In genomic region chr7:1121476-1121875, GRCh38 we compare ENCODE assay signal across 29 cellular contexts. TPM values are rescaled to one million over a fixed set of nuclear protein-coding genes. Genes with fewer than 3 reads are reported as not detected.
"Had no signal": no experiment of that assay in that cellular context is flagged by ENCODE, and none has a peak within 500 bp of the region (broad histone marks: within the 10 kb centered on the region; RNA-seq: fewer than 3 reads in every experiment).

No MANE protein-coding gene starts in this region.

- H3K9me3 Mint-ChIP-seq: activated naive CD4-positive, alpha-beta T cell treated with anti-CD3 and anti-CD28 coated beads, Interleukin-2, amount 50 U/mL, for 24 hours; activated naive CD8-positive, alpha-beta T cell treated with anti-CD3 and anti-CD28 coated beads, Interleukin-2, amount 50 U/mL, for 24 hours; activated T-helper 1 cell treated with anti-CD3 and anti-CD28 coated beads, Interleukin-12 subunit alpha, Interleukin-12 subunit beta, Interleukin-2, Interleukin-4 antibody, amounts not matched to agents 30 ng/mL and 10 ng/mL and 1 ng/mL, durations not matched to agents 14 hours and 24 hours and 36 hours; central memory CD8-positive, alpha-beta T cell; natural killer cell had no signal

- ATAC-seq: activated naive CD8-positive, alpha-beta T cell treated with anti-CD3 and anti-CD28 coated beads, Interleukin-2, amount 50 U/mL, for 24 hours; left cardiac atrium; natural killer cell; stimulated activated memory B cell treated with anti-CD40 and anti-IgM and Interleukin-4, amounts not matched to agents 10 μg/mL and 1 μg/mL and 100 μg/mL, for 72 hours had no signal

- H3K4me1 Mint-ChIP-seq: central memory CD8-positive, alpha-beta T cell had no signal

- H3K4me2 ChIP-seq: neural progenitor cell had no signal

- H3K9ac ChIP-seq: neural progenitor cell had no signal

- H3K36me3 Mint-ChIP-seq: activated naive CD4-positive, alpha-beta T cell treated with anti-CD3 and anti-CD28 coated beads, Interleukin-2, amount 50 U/mL, for 24 hours; natural killer cell had no signal

- H3K36me3 ChIP-seq: neural progenitor cell, tibial artery had no signal

- H3K9me3 ChIP-seq: sigmoid colon, stomach, tibial artery had no signal

- H3K27me3 Mint-ChIP-seq: activated CD4-positive, alpha-beta memory T cell treated with anti-CD3 and anti-CD28 coated beads for 36 hours; activated CD4-positive, alpha-beta T cell treated with anti-CD3 and anti-CD28 coated beads, Interleukin-2, amount 10 ng/mL, durations not matched to agents 24 days and 14 days; activated naive CD4-positive, alpha-beta T cell treated with anti-CD3 and anti-CD28 coated beads, Interleukin-2, amount 50 U/mL, for 24 hours; activated naive CD8-positive, alpha-beta T cell treated with anti-CD3 and anti-CD28 coated beads, Interleukin-2, amount 50 U/mL, for 24 hours; central memory CD8-positive, alpha-beta T cell; progenitor cell of endocrine pancreas; stimulated activated memory B cell treated with anti-CD40 and anti-IgM and Interleukin-4, amounts not matched to agents 10 μg/mL and 1 μg/mL and 100 μg/mL, for 72 hours had no signal

- H3K27ac ChIP-seq: epithelial cell of prostate, neural progenitor cell, sigmoid colon, stomach, tibial artery had no signal

- DNase-seq: activated CD4-positive, alpha-beta memory T cell treated with anti-CD3 and anti-CD28 coated beads for 36 hours; activated CD4-positive, alpha-beta T cell treated with anti-CD3 and anti-CD28 coated beads, Interleukin-2, amount 10 ng/mL, durations not matched to agents 24 days and 14 days; activated CD4-positive, CD25-positive, alpha-beta regulatory T cell treated with anti-CD3 and anti-CD28 coated beads, Interleukin-2, amount 50 U/mL, for 72 hours; activated CD8-positive, alpha-beta memory T cell treated with anti-CD3 and anti-CD28 coated beads, Interleukin-2, amount 50 U/mL, for 4 hours; activated naive CD8-positive, alpha-beta T cell treated with anti-CD3 and anti-CD28 coated beads, Interleukin-2, amount 50 U/mL, for 24 hours; activated T-cell treated with anti-CD3 and anti-CD28 coated beads, Interleukin-2, amount 50 U/mL, for 1 hour; amygdala; dermis blood vessel endothelial cell; effector CD4-positive, alpha-beta T cell; islet precursor cell; left cardiac atrium; mesendoderm; natural killer cell; sigmoid colon; small intestine; stimulated activated CD4-positive, alpha-beta T cell treated with anti-CD3 and anti-CD28 coated beads, Interleukin-4, amount 100 ng/mL, for 4 hours; stimulated activated CD8-positive, alpha-beta memory T cell treated with anti-CD3 and anti-CD28 coated beads, Interleukin-4, amount 100 ng/mL, for 48 hours; stomach; T1000; tibial artery had no signal

- H3K27ac Mint-ChIP-seq: activated CD4-positive, alpha-beta memory T cell treated with anti-CD3 and anti-CD28 coated beads for 36 hours; activated CD4-positive, alpha-beta T cell treated with anti-CD3 and anti-CD28 coated beads, Interleukin-2, amount 10 ng/mL, durations not matched to agents 24 days and 14 days; activated naive CD4-positive, alpha-beta T cell treated with anti-CD3 and anti-CD28 coated beads, Interleukin-2, amount 50 U/mL, for 24 hours; activated naive CD8-positive, alpha-beta T cell treated with anti-CD3 and anti-CD28 coated beads, Interleukin-2, amount 50 U/mL, for 24 hours; activated T-helper 1 cell treated with anti-CD3 and anti-CD28 coated beads, Interleukin-12 subunit alpha, Interleukin-12 subunit beta, Interleukin-2, Interleukin-4 antibody, amounts not matched to agents 30 ng/mL and 10 ng/mL and 1 ng/mL, durations not matched to agents 14 hours and 24 hours and 36 hours; natural killer cell; progenitor cell of endocrine pancreas; stimulated activated memory B cell treated with anti-CD40 and anti-IgM and Interleukin-4, amounts not matched to agents 10 μg/mL and 1 μg/mL and 100 μg/mL, for 72 hours had no signal

- H3K27me3 ChIP-seq: neural progenitor cell, sigmoid colon, stomach, tibial artery had no signal

- H3K4me3 ChIP-seq: neural progenitor cell, sigmoid colon, stomach, tibial artery had no signal

- H3K4me3 Mint-ChIP-seq: activated CD4-positive, alpha-beta memory T cell treated with anti-CD3 and anti-CD28 coated beads for 36 hours; activated CD4-positive, alpha-beta T cell treated with anti-CD3 and anti-CD28 coated beads, Interleukin-2, amount 10 ng/mL, durations not matched to agents 24 days and 14 days; activated naive CD4-positive, alpha-beta T cell treated with anti-CD3 and anti-CD28 coated beads, Interleukin-2, amount 50 U/mL, for 24 hours; activated naive CD8-positive, alpha-beta T cell treated with anti-CD3 and anti-CD28 coated beads, Interleukin-2, amount 50 U/mL, for 24 hours; activated T-helper 1 cell treated with anti-CD3 and anti-CD28 coated beads, Interleukin-12 subunit alpha, Interleukin-12 subunit beta, Interleukin-2, Interleukin-4 antibody, amounts not matched to agents 30 ng/mL and 10 ng/mL and 1 ng/mL, durations not matched to agents 14 hours and 24 hours and 36 hours; central memory CD8-positive, alpha-beta T cell; natural killer cell; neural progenitor cell; stimulated activated memory B cell treated with anti-CD40 and anti-IgM and Interleukin-4, amounts not matched to agents 10 μg/mL and 1 μg/mL and 100 μg/mL, for 72 hours had no signal

- H2AFZ ChIP-seq: neural progenitor cell had no signal

RNA-seq across cellular contexts. Expression of gene GPER1, which starts 33.6 kb away (rescaled TPM):
- total RNA-seq: activated CD4-positive, alpha-beta T cell treated with anti-CD3 and anti-CD28 coated beads, Interleukin-2, amount 10 ng/mL, durations not matched to agents 24 days and 14 days; activated CD8-positive, alpha-beta memory T cell treated with anti-CD3 and anti-CD28 coated beads for 36 hours; activated T-helper 1 cell treated with anti-CD3 and anti-CD28 coated beads, Interleukin-12 subunit alpha, Interleukin-12 subunit beta, Interleukin-2, Interleukin-4 antibody, amounts not matched to agents 30 ng/mL and 10 ng/mL and 1 ng/mL, durations not matched to agents 14 hours and 24 hours and 36 hours; T-helper 1 cell treated with Interleukin-12 subunit alpha and Interleukin-12 subunit beta and Interleukin-4 antibody, amounts not matched to agents 30 ng/mL and 1 ng/mL, for 36 hours had no signal
